In the genomic region with DNA sequence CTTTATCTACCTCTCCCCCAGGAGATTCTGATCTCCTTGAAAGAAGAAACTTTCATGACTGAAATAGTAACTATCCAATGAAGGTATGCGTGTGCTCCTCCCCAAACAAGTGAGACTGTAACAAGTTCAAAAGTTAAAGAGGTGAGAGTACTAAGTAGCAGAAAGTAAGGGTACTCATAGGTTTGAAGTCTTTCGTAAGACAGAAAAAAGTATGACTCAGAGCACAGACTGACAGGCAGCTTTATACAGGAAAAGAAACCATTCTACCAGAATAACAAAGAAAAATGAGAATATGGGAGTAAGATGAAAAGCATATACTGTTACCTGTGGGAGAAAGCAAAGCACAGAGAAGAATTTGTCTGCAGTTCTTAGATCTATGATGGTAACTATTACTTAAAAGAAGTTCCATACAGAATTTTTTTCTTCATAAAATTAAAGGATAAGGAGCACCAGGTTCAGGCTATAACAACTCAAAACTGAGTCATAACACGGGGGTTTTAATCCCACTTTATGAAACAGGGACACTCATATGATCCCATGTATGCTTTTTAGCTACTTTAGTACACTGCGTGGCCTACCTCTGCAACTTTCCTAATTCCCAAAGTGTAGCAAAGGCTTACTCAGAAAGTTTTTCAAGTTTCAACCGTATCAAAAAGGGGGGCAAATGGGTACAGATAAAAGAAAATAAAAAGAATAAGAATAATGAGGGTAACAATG, we compare ENCODE assay signal across 12 cellular contexts. TPM values are rescaled to one million over a fixed set of nuclear protein-coding genes. Genes with fewer than 3 reads are reported as not detected.
DNase-seq lines count a peak whose midpoint lies in the region; ATAC-seq and TF ChIP-seq lines count a peak whose summit lies in the region.
"Had no signal": no experiment of that assay in that cellular context is flagged by ENCODE, and none has a peak within 500 bp of the region (broad histone marks: within the 10 kb centered on the region; RNA-seq: fewer than 3 reads in every experiment).

No MANE protein-coding gene starts in this region.

- DNase-seq in CD4-positive, alpha-beta T cell: no peak
- no peak for DNase-seq in brain microvascular endothelial cell
- peak; percentile 49 for DNase-seq in kidney tubule cell (ENCODE audit: low spot score)
- DNase-seq in stimulated activated CD4-positive, alpha-beta T cell treated with anti-CD3 and anti-CD28 coated beads, Interleukin-2, amount 100 ng/mL, for 24 hours: no peak
- DNase-seq in GDM1 (lab: John Stamatoyannopoulos, UW): no peak
- DNase-seq in tibial nerve (ENCODE audit: low spot score in 2 of 2): no peak
- DNase-seq in stimulated activated CD8-positive, alpha-beta memory T cell treated with anti-CD3 and anti-CD28 coated beads, Interleukin-4, amount 100 ng/mL, for 48 hours: no peak
- DNase-seq: C1 segment of cervical spinal cord, hippocampal formation, NCI-H146 had no signal

- POLR2A ChIA-PET in CD4-positive, alpha-beta T cell (lab: Charles Lee): no interaction called here

- H3K9me3 ChIP-seq in CD4-positive, alpha-beta T cell (ENCODE audit: control insufficient read depth, low read length): no peaks in the 10 kb centered on the region
- H3K9me3 ChIP-seq in tibial nerve: no peaks in the 10 kb centered on the region

- peak overlapping the region; percentile 13 for H3K27ac Mint-ChIP-seq in CD4-positive, alpha-beta T cell
- H3K27ac Mint-ChIP-seq in IgD-negative memory B cell: peak overlapping the region in 2 of 3 donors; percentile 3 to 82

- no peak for TF ChIP-seq POLR2A in tibial nerve (IDR thresholded peaks at IDR 0.05)

- H3K4me1 ChIP-seq in tibial nerve: peaks cover 0 to 22% (median 3%) of the 10 kb centered on the region in 4 donors

- WGBS in tibial nerve, 2 donors: 72 to 88% methylated on average over 5 of the region's 5 CpGs

- peak; percentile 54 for ATAC-seq in CD4-positive, alpha-beta T cell (ENCODE audit: poor library complexity)

- peaks cover 14% of the 10 kb centered on the region for H3K36me3 Mint-ChIP-seq in CD4-positive, alpha-beta T cell (ENCODE audit: low read depth)
- H3K36me3 Mint-ChIP-seq in IgD-negative memory B cell: peaks cover 6% of the 10 kb centered on the region

- intact Hi-C loops in CD4-positive, alpha-beta T cell (cut with DNase I, micrococcal nuclease): no loop called here

- no peaks in the 10 kb centered on the region for H3K27me3 Mint-ChIP-seq in CD4-positive, alpha-beta T cell
- H3K27me3 Mint-ChIP-seq in IgD-negative memory B cell: no peaks in the 10 kb centered on the region

- TF ChIP-seq CTCF in CD4-positive, alpha-beta T cell (IDR thresholded peaks at IDR 0.05): no peak
- no peak for TF ChIP-seq CTCF in brain microvascular endothelial cell (IDR thresholded peaks at IDR 0.05; ENCODE audit: low read depth, low read length, missing control alignments)
- TF ChIP-seq CTCF in tibial nerve (IDR thresholded peaks at IDR 0.05): no peak

- no peak for TF ChIP-seq EP300 in tibial nerve (IDR thresholded peaks at IDR 0.05)

- no peaks in the 10 kb centered on the region for H3K27me3 ChIP-seq in CD4-positive, alpha-beta T cell (ENCODE audit: control insufficient read depth, insufficient read depth, low read length)
- no peaks in the 10 kb centered on the region for H3K27me3 ChIP-seq in brain microvascular endothelial cell (replicated peaks)
- no peaks in the 10 kb centered on the region for H3K27me3 ChIP-seq in tibial nerve

- H3K36me3 ChIP-seq in brain microvascular endothelial cell (replicated peaks): no peaks in the 10 kb centered on the region
- no peaks in the 10 kb centered on the region for H3K36me3 ChIP-seq in tibial nerve

- peaks cover 62% of the 10 kb centered on the region for H3K4me1 Mint-ChIP-seq in CD4-positive, alpha-beta T cell (ENCODE audit: low read depth)
- peaks cover 22 to 39% (median 33%) of the 10 kb centered on the region in 3 donors for H3K4me1 Mint-ChIP-seq in IgD-negative memory B cell

- CTCF ChIA-PET in CD4-positive, alpha-beta T cell (lab: Charles Lee): no interaction called here

- H3K4me3 Mint-ChIP-seq in CD4-positive, alpha-beta T cell: no peak overlapping the region
- H3K4me3 Mint-ChIP-seq in IgD-negative memory B cell: no peak overlapping the region

- H3K9me3 Mint-ChIP-seq in CD4-positive, alpha-beta T cell: no peaks in the 10 kb centered on the region
- no peaks in the 10 kb centered on the region for H3K9me3 Mint-ChIP-seq in IgD-negative memory B cell

- H3K27ac ChIP-seq in CD4-positive, alpha-beta T cell (ENCODE audit: low read depth, low read length): no peak overlapping the region
- H3K27ac ChIP-seq in brain microvascular endothelial cell (peak overlapping the region; percentile 4), tibial nerve (no peak overlapping the region)

- no peak overlapping the region for H3K4me3 ChIP-seq in brain microvascular endothelial cell (ENCODE audit: low read depth, low read length)
- no peak overlapping the region for H3K4me3 ChIP-seq in tibial nerve
- H3K4me3 ChIP-seq: skin epidermis had no signal

- in situ Hi-C loops in brain microvascular endothelial cell (cut with HindIII; ENCODE audit: low pct_ligation_motif_present, low sequenced_read_pairs): no loop called here

RNA-seq across cellular contexts. Expression of a gene that starts 52.0 kb away (rescaled TPM):
- total RNA-seq in CD4-positive, alpha-beta T cell: 10 to 100 TPM; 73.1 to 74.9 TPM
- polyA plus RNA-seq in IgD-negative memory B cell: 22.1 TPM
- 10 to 100 TPM; 42.7 to 68.1 (median 64.5) TPM for total RNA-seq in tibial nerve
